ENCODE assay signal across 27 cellular contexts in genomic region chr20:24727795-24728194, GRCh38.
"Had no signal": no experiment of that assay in that cellular context is flagged by ENCODE, and none has a peak within 500 bp of the region (broad histone marks: within the 10 kb centered on the region; RNA-seq: fewer than 3 reads in every experiment).

No MANE protein-coding gene starts in this region.

- H3K9me3 Mint-ChIP-seq: dendritic cell treated with granulocyte-macrophage colony-stimulating factor and Interleukin-4, amounts not matched to agents 40 ng/mL and 50 ng/mL, for 4 days; effector memory CD8-positive, alpha-beta T cell; endodermal cell had no signal

- H3K4me3 Mint-ChIP-seq: dendritic cell treated with granulocyte-macrophage colony-stimulating factor and Interleukin-4, amounts not matched to agents 40 ng/mL and 50 ng/mL, for 4 days; effector memory CD8-positive, alpha-beta T cell; endodermal cell had no signal

- FAIRE-seq: colon, endometrium, endothelial cell of umbilical vein, frontal cortex had no signal

- H3K9me3 ChIP-seq: colonic mucosa, esophagus muscularis mucosa, esophagus squamous epithelium, gastrocnemius medialis, gastroesophageal sphincter, heart left ventricle had no signal

- H3K27ac ChIP-seq: colonic mucosa, coronary artery, dorsolateral prefrontal cortex, epithelial cell of prostate, esophagus muscularis mucosa, esophagus squamous epithelium, foreskin keratinocyte, gastrocnemius medialis, gastroesophageal sphincter, heart left ventricle had no signal

- H3K36me3 ChIP-seq: colonic mucosa, esophagus muscularis mucosa, esophagus squamous epithelium, gastrocnemius medialis, gastroesophageal sphincter, heart left ventricle had no signal

- H3K27me3 ChIP-seq: colonic mucosa, dorsolateral prefrontal cortex, foreskin keratinocyte, gastrocnemius medialis had no signal

- DNase-seq: colonic mucosa; cortex of kidney; dermis blood vessel endothelial cell; dorsolateral prefrontal cortex; effector CD4-positive, alpha-beta T cell; effector CD8-positive, alpha-beta T cell; effector memory CD4-positive, alpha-beta T cell; effector memory CD8-positive, alpha-beta T cell; erythroblast; esophagus squamous epithelium; foreskin fibroblast; foreskin keratinocyte; foreskin melanocyte; gastrocnemius medialis; glutamatergic neuron; heart left ventricle had no signal

- ATAC-seq: effector memory CD8-positive, alpha-beta T cell; esophagus mucosa; foreskin keratinocyte; gastrocnemius medialis; gastroesophageal sphincter; heart left ventricle had no signal

- H3K27ac Mint-ChIP-seq: dendritic cell treated with granulocyte-macrophage colony-stimulating factor and Interleukin-4, amounts not matched to agents 40 ng/mL and 50 ng/mL, for 4 days; effector memory CD8-positive, alpha-beta T cell; endodermal cell had no signal

- H3K4me1 ChIP-seq: colonic mucosa, esophagus muscularis mucosa, esophagus squamous epithelium, foreskin keratinocyte, gastrocnemius medialis, gastroesophageal sphincter, heart left ventricle had no signal

- H3K4me3 ChIP-seq: colonic mucosa, coronary artery, dorsolateral prefrontal cortex, esophagus muscularis mucosa, esophagus squamous epithelium, gastrocnemius medialis, gastroesophageal sphincter, heart left ventricle had no signal
